Comparison of ENCODE assay signal across 18 cellular contexts in the genomic region with DNA sequence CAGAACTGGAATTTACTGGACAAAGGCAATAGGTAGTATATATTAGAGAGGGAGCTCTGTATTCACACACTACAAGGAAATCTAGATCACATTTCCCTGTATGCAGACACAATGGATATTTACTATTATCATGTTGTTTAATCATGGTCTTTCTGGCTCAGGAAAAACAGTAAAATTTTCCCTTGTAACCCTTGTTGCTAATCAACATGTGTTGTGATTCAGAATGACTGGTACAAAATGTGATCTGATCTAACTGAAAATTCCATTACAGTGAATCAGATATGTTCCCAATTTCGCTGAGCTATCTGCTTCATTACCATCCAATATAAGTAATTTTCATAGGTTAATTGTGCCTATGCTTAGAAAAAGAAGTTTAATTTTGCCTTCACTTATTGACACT.
A peak's percentile ranks its signal among the peaks of the same experiment; 100 is the strongest.
DNase-seq lines count a peak whose midpoint lies in the region; TF ChIP-seq lines count a peak whose summit lies in the region.
"Had no signal": no experiment of that assay in that cellular context is flagged by ENCODE, and none has a peak within 500 bp of the region (broad histone marks: within the 10 kb centered on the region; RNA-seq: fewer than 3 reads in every experiment).

No MANE protein-coding gene starts in this region.

- no peak overlapping the region for H2BK15ac ChIP-seq in H9 (ENCODE audit: low read depth, low read length)

- DNase-seq in MCF 10A (ENCODE audit: unreplicated experiment): peak; percentile 62
- no peak for DNase-seq in breast epithelium (ENCODE audit: low spot score in 2 of 2)
- DNase-seq in amniotic stem cell (lab: John Stamatoyannopoulos, UW): peak; percentile 28
- peak; percentile 92 for DNase-seq in glomerular endothelial cell (ENCODE audit: extremely low read depth, low read depth, low spot score)
- DNase-seq in NCI-H446 (lab: John Stamatoyannopoulos, UW): no peak
- no peak for DNase-seq in hypothalamus (lab: John Stamatoyannopoulos, UW)
- DNase-seq in H9: no peak
- DNase-seq in NCI-H1417 (lab: John Stamatoyannopoulos, UW): no peak
- DNase-seq: activated CD4-positive, alpha-beta T cell treated with anti-CD3 and anti-CD28 coated beads for 1 hour; DMS79; left lung; NCI-H2029 treated with DMSO at 0.1 percent for 48 hours; T-helper 1 cell; thyroid gland had no signal

- peaks cover 15% of the 10 kb centered on the region for H3K4me1 Mint-ChIP-seq in MCF 10A (ENCODE audit: insufficient read depth, unreplicated experiment)
- no peaks in the 10 kb centered on the region for H3K4me1 Mint-ChIP-seq in H9

- H3K79me1 ChIP-seq in H9 (ENCODE audit: insufficient read depth, low read depth, low read length, poor library complexity, severe bottlenecking): no peaks in the 10 kb centered on the region

- no peaks in the 10 kb centered on the region for H3K79me2 ChIP-seq in H9 (ENCODE audit: insufficient read depth, low read length)

- H3K27me3 ChIP-seq in breast epithelium (no peaks in the 10 kb centered on the region), H9 (ENCODE audit: insufficient read depth, low read length) (no peaks in the 10 kb centered on the region)
- H3K27me3 ChIP-seq: gastroesophageal sphincter, left lung, neural progenitor cell, thyroid gland had no signal

- H2BK120ac ChIP-seq in H9 (ENCODE audit: low read depth, low read length, poor library complexity, severe bottlenecking): no peak overlapping the region

- no peaks in the 10 kb centered on the region for H3K9me3 ChIP-seq in breast epithelium
- no peaks in the 10 kb centered on the region for H3K9me3 ChIP-seq in H9 (ENCODE audit: control insufficient read depth, low read depth, low read length)
- H3K9me3 ChIP-seq: gastroesophageal sphincter, left lung, thyroid gland had no signal

- no TSS peak for BruUV-seq in MCF 10A (replicated peaks; lab: Mats Ljungman, UMichigan)

- H3K18ac ChIP-seq in H9 (ENCODE audit: insufficient read length, low read depth, low read length): no peak overlapping the region

- no peak overlapping the region for H2AK5ac ChIP-seq in H9 (ENCODE audit: insufficient read length, low read length)

- peak overlapping the region; percentile 43 for H3K4me3 Mint-ChIP-seq in MCF 10A (ENCODE audit: unreplicated experiment)
- H3K4me3 Mint-ChIP-seq in H9: no peak overlapping the region
- H3K4me3 Mint-ChIP-seq: activated T-helper 1 cell treated with anti-CD3 and anti-CD28 coated beads, Interleukin-12 subunit alpha, Interleukin-12 subunit beta, Interleukin-2, Interleukin-4 antibody, amounts not matched to agents 30 ng/mL and 10 ng/mL and 1 ng/mL, durations not matched to agents 14 hours and 24 hours and 36 hours; neural progenitor cell had no signal

- H3K27ac ChIP-seq in breast epithelium: no peak overlapping the region
- H3K27ac ChIP-seq in H9 (ENCODE audit: insufficient read length, low read depth, low read length): no peak overlapping the region
- H3K27ac ChIP-seq: 22Rv1, gastroesophageal sphincter, left lung, neural progenitor cell, thyroid gland had no signal

- no peak overlapping the region for H2AFZ ChIP-seq in H9 (ENCODE audit: low read length)
- H2AFZ ChIP-seq: neural progenitor cell had no signal

- no peak overlapping the region for H2BK5ac ChIP-seq in H9 (ENCODE audit: insufficient read length, low read length)

- intact Hi-C loops in MCF 10A (cut with micrococcal nuclease): no loop called here
- intact Hi-C loops in breast epithelium (cut with DNase I; ENCODE audit: low total_unique reads): no loop called here

- H3T11ph ChIP-seq in H9 (ENCODE audit: low read length): no peak overlapping the region

- no peaks in the 10 kb centered on the region for H3K23me2 ChIP-seq in H9 (ENCODE audit: insufficient read length, low read depth, low read length, poor library complexity, severe bottlenecking)

- H4K91ac ChIP-seq in H9 (ENCODE audit: insufficient read length, low read depth, low read length): no peak overlapping the region

- no peak overlapping the region for H3K14ac ChIP-seq in H9 (ENCODE audit: insufficient read depth, low read length)

- no CpG with 5 or more reads among the region's 1 CpG for WGBS in H9 (ENCODE audit: extremely low coverage, insufficient read length, low lambda C conversion rate)

- H4K8ac ChIP-seq in H9 (replicated peaks; ENCODE audit: insufficient read length, low read depth, low read length): no peak overlapping the region

- no peak overlapping the region for H3K4me2 ChIP-seq in H9 (ENCODE audit: insufficient read depth, insufficient read length, low read length)
- H3K4me2 ChIP-seq: neural progenitor cell had no signal

- peaks cover 5% of the 10 kb centered on the region for H3K36me3 Mint-ChIP-seq in MCF 10A (ENCODE audit: insufficient read depth, unreplicated experiment)
- no peaks in the 10 kb centered on the region for H3K36me3 Mint-ChIP-seq in H9 (ENCODE audit: insufficient read depth in 1 of 3, low read depth in 3 of 3)

- H2BK20ac ChIP-seq in H9 (ENCODE audit: low read depth, low read length, poor library complexity, severe bottlenecking): no peak overlapping the region

- H3K56ac ChIP-seq in H9 (ENCODE audit: insufficient read length, low read depth, low read length): no peak overlapping the region

- H3K9me3 Mint-ChIP-seq in MCF 10A (ENCODE audit: unreplicated experiment) (no peaks in the 10 kb centered on the region), H9 (no peaks in the 10 kb centered on the region)
- H3K9me3 Mint-ChIP-seq: activated T-helper 1 cell treated with anti-CD3 and anti-CD28 coated beads, Interleukin-12 subunit alpha, Interleukin-12 subunit beta, Interleukin-2, Interleukin-4 antibody, amounts not matched to agents 30 ng/mL and 10 ng/mL and 1 ng/mL, durations not matched to agents 14 hours and 24 hours and 36 hours had no signal

- POLR2A ChIA-PET in MCF 10A (lab: Yijun Ruan, JAX): interaction anchor here (0.6 to 0.8 kb wide), 3 partner anchors 31 to 979 kb away, joined by 3 to 4 read pairs (median 3); no protein-coding TSS in a partner anchor

- H3K4ac ChIP-seq in H9 (ENCODE audit: low read depth, low read length): no peak overlapping the region

- H3K4me1 ChIP-seq in breast epithelium: no peaks in the 10 kb centered on the region
- H3K4me1 ChIP-seq in H9 (ENCODE audit: insufficient read depth, low read length): no peaks in the 10 kb centered on the region
- H3K4me1 ChIP-seq: gastroesophageal sphincter, left lung, neural progenitor cell had no signal

- H3K36me3 ChIP-seq in breast epithelium: no peaks in the 10 kb centered on the region
- H3K36me3 ChIP-seq: gastroesophageal sphincter, left lung, neural progenitor cell, thyroid gland had no signal

- CTCF ChIA-PET in MCF 10A (lab: Yijun Ruan, JAX): no interaction called here

- H4K20me1 ChIP-seq in H9 (ENCODE audit: control insufficient read depth, insufficient read depth, insufficient read length): no peaks in the 10 kb centered on the region

- TF ChIP-seq CTCF in MCF 10A (IDR thresholded peaks at IDR 0.05; ENCODE audit: unreplicated experiment): no peak
- TF ChIP-seq CTCF in breast epithelium (IDR thresholded peaks at IDR 0.05): no peak
- no peak for TF ChIP-seq CTCF in H9 (conservative IDR thresholded peaks at IDR 0.05)

- H3K4me3 ChIP-seq in breast epithelium: no peak overlapping the region
- H3K4me3 ChIP-seq: gastroesophageal sphincter, left lung, neural progenitor cell, thyroid gland had no signal

- TF ChIP-seq POLR2A in breast epithelium (IDR thresholded peaks at IDR 0.05): no peak

- H3K27ac Mint-ChIP-seq in MCF 10A (ENCODE audit: low read depth, unreplicated experiment) (peak overlapping the region; percentile 97), H9 (no peak overlapping the region)
- H3K27ac Mint-ChIP-seq: activated T-helper 1 cell treated with anti-CD3 and anti-CD28 coated beads, Interleukin-12 subunit alpha, Interleukin-12 subunit beta, Interleukin-2, Interleukin-4 antibody, amounts not matched to agents 30 ng/mL and 10 ng/mL and 1 ng/mL, durations not matched to agents 14 hours and 24 hours and 36 hours; neural progenitor cell had no signal

- H4K5ac ChIP-seq in H9 (ENCODE audit: insufficient read length, low read depth, low read length): no peak overlapping the region

- no peak overlapping the region for H2BK12ac ChIP-seq in H9 (ENCODE audit: insufficient read length, low read depth, low read length)

- H3K23ac ChIP-seq in H9 (ENCODE audit: insufficient read length, low read depth, low read length): no peak overlapping the region

- no peak overlapping the region for H3K9ac ChIP-seq in H9 (ENCODE audit: extremely low read depth, insufficient read length, low read length)
- H3K9ac ChIP-seq: neural progenitor cell had no signal

- H3K27me3 Mint-ChIP-seq in MCF 10A (ENCODE audit: insufficient read depth, unreplicated experiment) (no peaks in the 10 kb centered on the region), H9 (ENCODE audit: low read depth) (no peaks in the 10 kb centered on the region)

Comparison
In these comparisons a context has a peak if more than half of its experiments do, and no peak if none do; other contexts are left out.
1. DNase-seq: peak in MCF 10A (single experiment), amniotic stem cell (single experiment) and glomerular endothelial cell (single experiment); none in breast epithelium (0 of 2), NCI-H446 (0 of 2), hypothalamus (0 of 51), H9 (single experiment) and NCI-H1417 (0 of 3).